ENCODE assay signal across 1 cellular context in the genomic region with DNA sequence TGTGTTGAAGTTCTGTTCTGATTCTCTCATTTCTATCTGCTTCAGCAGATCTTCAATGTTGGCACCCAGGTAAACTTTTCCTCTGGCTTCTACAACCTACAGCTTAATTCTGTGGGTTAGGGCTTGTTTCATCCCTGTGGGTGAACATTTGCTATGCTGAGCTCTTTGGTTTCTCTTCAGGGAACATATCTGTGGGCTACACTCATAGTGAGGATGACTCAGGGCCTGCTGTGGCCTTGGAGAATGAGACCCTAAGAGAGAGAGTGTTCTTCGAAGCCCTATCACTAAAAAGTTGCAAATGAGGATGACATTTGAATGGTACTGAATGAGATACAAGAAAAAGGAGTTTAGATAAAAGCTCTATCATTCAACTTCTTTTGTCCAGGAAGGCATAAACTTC.
TF ChIP-seq lines count a peak whose summit lies in the region.

No MANE protein-coding gene starts in this region.

TF ChIP-seq in GM23338, 12 proteins besides CTCF, POLR2A, EP300 and RAD21 (continued from another document):
- TF ChIP-seq, protein P1, sequence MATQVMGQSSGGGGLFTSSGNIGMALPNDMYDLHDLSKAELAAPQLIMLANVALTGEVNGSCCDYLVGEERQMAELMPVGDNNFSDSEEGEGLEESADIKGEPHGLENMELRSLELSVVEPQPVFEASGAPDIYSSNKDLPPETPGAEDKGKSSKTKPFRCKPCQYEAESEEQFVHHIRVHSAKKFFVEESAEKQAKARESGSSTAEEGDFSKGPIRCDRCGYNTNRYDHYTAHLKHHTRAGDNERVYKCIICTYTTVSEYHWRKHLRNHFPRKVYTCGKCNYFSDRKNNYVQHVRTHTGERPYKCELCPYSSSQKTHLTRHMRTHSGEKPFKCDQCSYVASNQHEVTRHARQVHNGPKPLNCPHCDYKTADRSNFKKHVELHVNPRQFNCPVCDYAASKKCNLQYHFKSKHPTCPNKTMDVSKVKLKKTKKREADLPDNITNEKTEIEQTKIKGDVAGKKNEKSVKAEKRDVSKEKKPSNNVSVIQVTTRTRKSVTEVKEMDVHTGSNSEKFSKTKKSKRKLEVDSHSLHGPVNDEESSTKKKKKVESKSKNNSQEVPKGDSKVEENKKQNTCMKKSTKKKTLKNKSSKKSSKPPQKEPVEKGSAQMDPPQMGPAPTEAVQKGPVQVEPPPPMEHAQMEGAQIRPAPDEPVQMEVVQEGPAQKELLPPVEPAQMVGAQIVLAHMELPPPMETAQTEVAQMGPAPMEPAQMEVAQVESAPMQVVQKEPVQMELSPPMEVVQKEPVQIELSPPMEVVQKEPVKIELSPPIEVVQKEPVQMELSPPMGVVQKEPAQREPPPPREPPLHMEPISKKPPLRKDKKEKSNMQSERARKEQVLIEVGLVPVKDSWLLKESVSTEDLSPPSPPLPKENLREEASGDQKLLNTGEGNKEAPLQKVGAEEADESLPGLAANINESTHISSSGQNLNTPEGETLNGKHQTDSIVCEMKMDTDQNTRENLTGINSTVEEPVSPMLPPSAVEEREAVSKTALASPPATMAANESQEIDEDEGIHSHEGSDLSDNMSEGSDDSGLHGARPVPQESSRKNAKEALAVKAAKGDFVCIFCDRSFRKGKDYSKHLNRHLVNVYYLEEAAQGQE (IDR thresholded peaks at IDR 0.05; ENCODE audit: unreplicated experiment), result no peak
- TF ChIP-seq CREB1 (CRISPR knock-in tag; IDR thresholded peaks at IDR 0.05; ENCODE audit: low read depth), result no peak
